In the genomic region with DNA sequence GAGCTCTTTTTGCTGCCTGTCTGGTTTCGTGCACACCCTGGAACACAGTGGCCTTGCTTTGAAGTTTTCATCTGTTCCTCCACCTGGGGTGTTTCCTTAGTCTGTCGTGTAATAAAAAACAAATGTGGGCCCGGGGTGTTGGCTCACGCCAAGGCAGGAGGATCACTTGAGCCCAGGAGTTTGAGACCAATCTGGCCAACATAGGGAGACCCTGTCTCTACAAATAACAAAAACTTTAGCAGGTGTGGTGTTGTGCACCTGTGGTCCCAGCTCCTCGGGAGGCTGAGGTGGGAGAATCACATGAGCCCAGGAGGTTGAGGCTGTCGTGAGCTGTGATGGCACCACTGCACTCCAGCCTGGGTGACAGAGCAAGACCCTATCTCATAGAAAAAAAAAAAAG, we compare ENCODE assay signal across 31 cellular contexts. TPM values are rescaled to one million over a fixed set of nuclear protein-coding genes. Genes with fewer than 3 reads are reported as not detected.
"Had no signal": no experiment of that assay in that cellular context is flagged by ENCODE, and none has a peak within 500 bp of the region (broad histone marks: within the 10 kb centered on the region; RNA-seq: fewer than 3 reads in every experiment).

No MANE protein-coding gene starts in this region.

- H3K4me3 Mint-ChIP-seq: activated CD4-positive, alpha-beta T cell treated with anti-CD3 and anti-CD28 coated beads, Interleukin-2, amount 10 ng/mL, durations not matched to agents 7 days and 5 days; activated CD8-positive, alpha-beta T cell treated with anti-CD3 and anti-CD28 coated beads, Interleukin-2, amount 10 ng/mL, durations not matched to agents 7 days and 5 days; activated naive CD4-positive, alpha-beta T cell treated with anti-CD3 and anti-CD28 coated beads, Interleukin-2, amount 10 ng/mL, durations not matched to agents 7 days and 5 days; activated naive CD8-positive, alpha-beta T cell; activated naive CD8-positive, alpha-beta T cell treated with anti-CD3 and anti-CD28 coated beads, Interleukin-2, amount 50 U/mL, for 24 hours; activated T-cell treated with anti-CD3 and anti-CD28 coated beads, Interleukin-2, amount 50 U/mL, for 24 hours; brain had no signal

- H3K4me3 ChIP-seq: SJSA1 had no signal

- DNase-seq: activated CD4-positive, alpha-beta T cell treated with anti-CD3 and anti-CD28 coated beads, Interleukin-2, amount 10 ng/mL, durations not matched to agents 7 days and 5 days; activated CD4-positive, alpha-beta T cell treated with anti-CD3 and anti-CD28 coated beads, Interleukin-2, amount 50 U/mL, for 48 hours; activated CD8-positive, alpha-beta T cell treated with anti-CD3 and anti-CD28 coated beads, Interleukin-2, amount 10 ng/mL, durations not matched to agents 7 days and 5 days; activated naive CD4-positive, alpha-beta T cell treated with anti-CD3 and anti-CD28 coated beads, Interleukin-2, amount 10 ng/mL, durations not matched to agents 7 days and 5 days; activated naive CD8-positive, alpha-beta T cell treated with anti-CD3 and anti-CD28 coated beads, Interleukin-2, amount 50 U/mL, for 24 hours; activated T-cell treated with anti-CD3 and anti-CD28 coated beads, Interleukin-2, amount 50 U/mL, for 24 hours; anterior cingulate cortex; central memory CD4-positive, alpha-beta T cell; NCI-H1092 treated with DMSO at 0.1 percent for 48 hours; NCI-H1417; NCI-H146; NCI-H187; NCI-H2029 treated with DMSO at 0.1 percent for 48 hours; NCI-H2107; NCI-H2171; NCI-H226; NCI-H446 treated with DMSO at 0.1 percent for 48 hours; NCI-H524; NCI-H69; SHP77 treated with DMSO at 0.1 percent for 48 hours; SK-N-SH; T-helper 2 cell; T-helper 9 cell had no signal

- H3K9ac ChIP-seq: SK-N-SH had no signal

- H3K9me3 Mint-ChIP-seq: activated CD4-positive, alpha-beta T cell treated with anti-CD3 and anti-CD28 coated beads, Interleukin-2, amount 10 ng/mL, durations not matched to agents 7 days and 5 days; activated naive CD4-positive, alpha-beta T cell treated with anti-CD3 and anti-CD28 coated beads, Interleukin-2, amount 10 ng/mL, durations not matched to agents 7 days and 5 days; activated naive CD8-positive, alpha-beta T cell treated with anti-CD3 and anti-CD28 coated beads, Interleukin-2, amount 50 U/mL, for 24 hours; activated T-cell treated with anti-CD3 and anti-CD28 coated beads, Interleukin-2, amount 50 U/mL, for 24 hours; activated T-helper 2 cell treated with anti-CD3 and anti-CD28 coated beads, Interferon-gamma antibody, Interleukin-2, Interleukin-4, amounts not matched to agents 10 μg/mL and 5 μg/mL and 100 μg/mL, durations not matched to agents 14 hours and 24 hours and 36 hours had no signal

- H3K36me3 Mint-ChIP-seq: activated naive CD4-positive, alpha-beta T cell treated with anti-CD3 and anti-CD28 coated beads, Interleukin-2, amount 10 ng/mL, durations not matched to agents 7 days and 5 days; activated naive CD8-positive, alpha-beta T cell; brain had no signal

- H3K36me3 ChIP-seq: SJSA1 had no signal

- H3K27me3 Mint-ChIP-seq: activated naive CD8-positive, alpha-beta T cell had no signal

- FAIRE-seq: bronchial epithelial cell had no signal

- H3K27ac Mint-ChIP-seq: activated CD4-positive, alpha-beta T cell treated with anti-CD3 and anti-CD28 coated beads, Interleukin-2, amount 10 ng/mL, durations not matched to agents 7 days and 5 days; activated CD8-positive, alpha-beta T cell treated with anti-CD3 and anti-CD28 coated beads, Interleukin-2, amount 10 ng/mL, durations not matched to agents 7 days and 5 days; activated naive CD4-positive, alpha-beta T cell treated with anti-CD3 and anti-CD28 coated beads, Interleukin-2, amount 10 ng/mL, durations not matched to agents 7 days and 5 days; activated naive CD8-positive, alpha-beta T cell; activated naive CD8-positive, alpha-beta T cell treated with anti-CD3 and anti-CD28 coated beads, Interleukin-2, amount 50 U/mL, for 24 hours; activated T-cell treated with anti-CD3 and anti-CD28 coated beads, Interleukin-2, amount 50 U/mL, for 24 hours; activated T-helper 2 cell treated with anti-CD3 and anti-CD28 coated beads, Interferon-gamma antibody, Interleukin-2, Interleukin-4, amounts not matched to agents 10 μg/mL and 5 μg/mL and 100 μg/mL, durations not matched to agents 14 hours and 24 hours and 36 hours; brain had no signal

- H3K9me3 ChIP-seq: SJSA1, SK-N-SH had no signal

- H3K27ac ChIP-seq: SJSA1 had no signal

- ATAC-seq: activated CD8-positive, alpha-beta T cell treated with anti-CD3 and anti-CD28 coated beads, Interleukin-2, amount 10 ng/mL, durations not matched to agents 7 days and 5 days; activated naive CD8-positive, alpha-beta T cell treated with anti-CD3 and anti-CD28 coated beads, Interleukin-2, amount 50 U/mL, for 24 hours; Panc1 had no signal

RNA-seq across cellular contexts. Expression of a gene that starts 4.5 kb away (rescaled TPM):
- total RNA-seq: activated CD4-positive, alpha-beta T cell treated with anti-CD3 and anti-CD28 coated beads, Interleukin-2, amount 10 ng/mL, durations not matched to agents 7 days and 5 days; activated T-helper 2 cell treated with anti-CD3 and anti-CD28 coated beads, Interferon-gamma antibody, Interleukin-2, Interleukin-4, amounts not matched to agents 10 μg/mL and 5 μg/mL and 100 μg/mL, durations not matched to agents 14 hours and 24 hours and 36 hours; bronchial epithelial cell; M059J; RPMI7951 had no signal
- polyA plus RNA-seq: SK-N-SH had no signal
